27 cellular contexts compared by ENCODE assay signal in genomic region chr4:138252551-138252950, GRCh38.
"Had no signal": no experiment of that assay in that cellular context is flagged by ENCODE, and none has a peak within 500 bp of the region (broad histone marks: within the 10 kb centered on the region; RNA-seq: fewer than 3 reads in every experiment).

No MANE protein-coding gene starts in this region.

- H3K36me3 ChIP-seq: heart right ventricle, lower lobe of right lung, right lobe of liver, stomach, suprapubic skin, tibial nerve, WERI-Rb-1 had no signal

- H3K9me3 ChIP-seq: heart right ventricle, lower lobe of right lung, mucosa of descending colon, right lobe of liver, stomach, suprapubic skin, tibial nerve had no signal

- H3K27me3 ChIP-seq: dorsolateral prefrontal cortex, heart right ventricle, right lobe of liver, stomach, suprapubic skin, tibial nerve had no signal

- DNase-seq: activated CD4-positive, alpha-beta T cell treated with anti-CD3 and anti-CD28 coated beads, Interleukin-2, amount 50 U/mL, for 1 hour; activated CD4-positive, CD25-positive, alpha-beta regulatory T cell treated with anti-CD3 and anti-CD28 coated beads, Interleukin-2, amount 50 U/mL, for 72 hours; activated gamma-delta T cell treated with Interleukin-2 at 50 U/mL for 16 hours; activated T-cell treated with anti-CD3 and anti-CD28 coated beads, Interleukin-2, amount 50 U/mL, for 1 hour; aorta; central memory CD4-positive, alpha-beta T cell; dorsolateral prefrontal cortex; effector memory CD8-positive, alpha-beta T cell; heart right ventricle; lower lobe of right lung; mesendoderm; mucosa of descending colon; nucleus accumbens; right lobe of liver; stimulated activated CD4-positive, alpha-beta T cell treated with anti-CD3 and anti-CD28 coated beads, Interleukin-15, amount 100 ng/mL, for 24 hours; stomach; WERI-Rb-1 had no signal

- H3K27ac ChIP-seq: dorsolateral prefrontal cortex, heart right ventricle, lower lobe of right lung, right lobe of liver, skin epidermis, stomach, suprapubic skin, tibial nerve, WERI-Rb-1 had no signal

- H3K9me3 Mint-ChIP-seq: activated naive CD4-positive, alpha-beta T cell treated with anti-CD3 and anti-CD28 coated beads, Interleukin-2, amount 50 U/mL, for 24 hours; stimulated activated memory B cell treated with anti-CD40 and anti-IgM and Interleukin-4, amounts not matched to agents 10 μg/mL and 1 μg/mL and 100 μg/mL, for 72 hours had no signal

- H3K27me3 Mint-ChIP-seq: activated naive CD4-positive, alpha-beta T cell treated with anti-CD3 and anti-CD28 coated beads, Interleukin-2, amount 50 U/mL, for 24 hours; brain; effector memory CD8-positive, alpha-beta T cell; stimulated activated memory B cell treated with anti-CD40 and anti-IgM and Interleukin-4, amounts not matched to agents 10 μg/mL and 1 μg/mL and 100 μg/mL, for 72 hours had no signal

- H3K4me3 Mint-ChIP-seq: activated naive CD4-positive, alpha-beta T cell treated with anti-CD3 and anti-CD28 coated beads, Interleukin-2, amount 50 U/mL, for 24 hours; brain; effector memory CD8-positive, alpha-beta T cell; stimulated activated memory B cell treated with anti-CD40 and anti-IgM and Interleukin-4, amounts not matched to agents 10 μg/mL and 1 μg/mL and 100 μg/mL, for 72 hours had no signal

- H3K4me3 ChIP-seq: dorsolateral prefrontal cortex, heart right ventricle, lower lobe of right lung, mucosa of descending colon, right lobe of liver, skin epidermis, stomach, suprapubic skin, tibial nerve had no signal

- H3K27ac Mint-ChIP-seq: activated naive CD4-positive, alpha-beta T cell treated with anti-CD3 and anti-CD28 coated beads, Interleukin-2, amount 50 U/mL, for 24 hours; brain; effector memory CD8-positive, alpha-beta T cell; stimulated activated memory B cell treated with anti-CD40 and anti-IgM and Interleukin-4, amounts not matched to agents 10 μg/mL and 1 μg/mL and 100 μg/mL, for 72 hours had no signal

- ATAC-seq: effector memory CD8-positive, alpha-beta T cell; heart right ventricle; left lobe of liver; lower lobe of right lung; mucosa of descending colon; right lobe of liver; stimulated activated memory B cell treated with anti-CD40 and anti-IgM and Interleukin-4, amounts not matched to agents 10 μg/mL and 1 μg/mL and 100 μg/mL, for 72 hours had no signal

- H3K4me1 ChIP-seq: heart right ventricle, lower lobe of right lung, right lobe of liver, stomach, suprapubic skin, tibial nerve had no signal

- H3K36me3 Mint-ChIP-seq: activated naive CD4-positive, alpha-beta T cell treated with anti-CD3 and anti-CD28 coated beads, Interleukin-2, amount 50 U/mL, for 24 hours; brain; stimulated activated memory B cell treated with anti-CD40 and anti-IgM and Interleukin-4, amounts not matched to agents 10 μg/mL and 1 μg/mL and 100 μg/mL, for 72 hours had no signal

- H3K4me1 Mint-ChIP-seq: activated naive CD4-positive, alpha-beta T cell treated with anti-CD3 and anti-CD28 coated beads, Interleukin-2, amount 50 U/mL, for 24 hours; brain had no signal

- FAIRE-seq: colon, endothelial cell of umbilical vein, TTC549 had no signal
